In the genomic region with DNA sequence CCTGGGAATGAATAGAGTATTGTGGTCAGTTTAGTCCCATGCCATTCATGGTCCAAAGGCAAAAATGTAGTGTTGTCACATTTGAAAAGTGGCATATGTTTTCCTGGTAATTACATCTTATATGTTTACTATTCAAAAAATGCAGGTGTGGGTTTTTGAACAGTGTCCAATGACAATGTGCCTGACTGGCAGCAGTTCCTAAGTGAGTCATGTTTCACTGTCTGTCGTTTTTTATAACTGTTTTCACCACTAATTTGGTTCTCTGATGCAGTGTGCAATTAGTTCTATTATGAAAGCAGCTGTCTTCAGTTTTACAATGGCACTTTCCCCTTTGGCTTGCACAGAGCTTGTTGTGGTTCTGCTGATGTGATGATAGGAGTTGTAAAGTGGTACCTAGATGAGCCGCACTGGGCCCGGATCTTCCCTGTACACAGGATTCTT, we compare ENCODE assay signal across 16 cellular contexts.
DNase-seq lines count a peak whose midpoint lies in the region; ATAC-seq and TF ChIP-seq lines count a peak whose summit lies in the region.
"Had no signal": no experiment of that assay in that cellular context is flagged by ENCODE, and none has a peak within 500 bp of the region (broad histone marks: within the 10 kb centered on the region; RNA-seq: fewer than 3 reads in every experiment).

No MANE protein-coding gene starts in this region.

- H2AFZ ChIP-seq in neural progenitor cell (replicated peaks) (no peak overlapping the region), MM.1S (ENCODE audit: low read length) (no peak overlapping the region)

- H3K9me3 ChIP-seq in RWPE2 (ENCODE audit: severe bottlenecking) (no peaks in the 10 kb centered on the region), neural progenitor cell (ENCODE audit: low read depth) (no peaks in the 10 kb centered on the region), MM.1S (replicated peaks; ENCODE audit: insufficient read depth, low read length) (no peaks in the 10 kb centered on the region)
- H3K9me3 ChIP-seq: MG63, neutrophil, thoracic aorta had no signal

- no peak overlapping the region for H3K4me2 ChIP-seq in neural progenitor cell
- H3K4me2 ChIP-seq in MM.1S (ENCODE audit: low read depth, low read length) = no peak overlapping the region

- H3K27ac ChIP-seq in RWPE2 (ENCODE audit: poor library complexity, severe bottlenecking) (peak overlapping the region; percentile 25), neural progenitor cell (no peak overlapping the region), MM.1S (ENCODE audit: low read length) (no peak overlapping the region)
- H3K27ac ChIP-seq: neutrophil, thoracic aorta had no signal

- no peaks in the 10 kb centered on the region for H3K9me2 ChIP-seq in MM.1S (replicated peaks; ENCODE audit: insufficient read depth, low read length)

- H3K27ac Mint-ChIP-seq in neural progenitor cell = no peak overlapping the region
- H3K27ac Mint-ChIP-seq: activated CD8-positive, alpha-beta T cell treated with anti-CD3 and anti-CD28 coated beads, Interleukin-2, amount 10 ng/mL, durations not matched to agents 7 days and 5 days had no signal

- H3K36me3 Mint-ChIP-seq in neural progenitor cell = no peaks in the 10 kb centered on the region

- H3K27me3 ChIP-seq in RWPE2 (ENCODE audit: insufficient read depth, poor library complexity, severe bottlenecking) = no peaks in the 10 kb centered on the region
- no peaks in the 10 kb centered on the region for H3K27me3 ChIP-seq in neural progenitor cell
- H3K27me3 ChIP-seq in MM.1S (replicated peaks; ENCODE audit: insufficient read depth, low read length) = no peaks in the 10 kb centered on the region
- H3K27me3 ChIP-seq: MG63, neutrophil had no signal

- TF ChIP-seq CTCF in RWPE2 (IDR thresholded peaks at IDR 0.05; ENCODE audit: poor library complexity, severe bottlenecking) (no peak), neural progenitor cell (IDR thresholded peaks at IDR 0.05) (no peak), MM.1S (IDR thresholded peaks at IDR 0.05; ENCODE audit: low read length) (no peak)

- no peaks in the 10 kb centered on the region for H3K36me3 ChIP-seq in RWPE2 (ENCODE audit: low read depth)
- H3K36me3 ChIP-seq in neural progenitor cell = no peaks in the 10 kb centered on the region
- H3K36me3 ChIP-seq in MM.1S (replicated peaks; ENCODE audit: insufficient read depth, low read length) = no peaks in the 10 kb centered on the region
- H3K36me3 ChIP-seq: MG63, neutrophil, thoracic aorta had no signal

- no peak overlapping the region for H3K4me3 Mint-ChIP-seq in neural progenitor cell
- H3K4me3 Mint-ChIP-seq: activated CD8-positive, alpha-beta T cell treated with anti-CD3 and anti-CD28 coated beads, Interleukin-2, amount 10 ng/mL, durations not matched to agents 7 days and 5 days had no signal

- H3K4me1 ChIP-seq in RWPE2 (ENCODE audit: insufficient read depth, poor library complexity, severe bottlenecking) = peaks cover 30% of the 10 kb centered on the region
- H3K4me1 ChIP-seq in neural progenitor cell = peaks cover 28% of the 10 kb centered on the region
- H3K4me1 ChIP-seq in MM.1S (ENCODE audit: low read length) = no peaks in the 10 kb centered on the region

- peak; percentile 39 for ATAC-seq in RWPE2 (ENCODE audit: low read depth)
- no peak for ATAC-seq in GM21526 (IDR thresholded peaks at IDR 0.05; ENCODE audit: low FRiP score, unreplicated experiment)
- no peak for ATAC-seq in HG03354 (IDR thresholded peaks at IDR 0.05; ENCODE audit: poor library complexity, severe bottlenecking, unreplicated experiment)
- ATAC-seq: activated CD8-positive, alpha-beta T cell treated with anti-CD3 and anti-CD28 coated beads, Interleukin-2, amount 10 ng/mL, durations not matched to agents 7 days and 5 days; Right ventricle myocardium inferior had no signal

- peaks cover 4% of the 10 kb centered on the region for H3K27me3 Mint-ChIP-seq in neural progenitor cell (ENCODE audit: insufficient read depth, low read depth)

- H4K20me1 ChIP-seq in neural progenitor cell (ENCODE audit: low read depth) (no peaks in the 10 kb centered on the region), MM.1S (ENCODE audit: insufficient read depth, low read length) (no peaks in the 10 kb centered on the region)

- peak; percentile 74 for DNase-seq in NCI-H1092 (lab: John Stamatoyannopoulos, UW)
- DNase-seq in NCI-H2171 (lab: John Stamatoyannopoulos, UW) = peak; percentile 69
- DNase-seq in RWPE2 (ENCODE audit: low spot score) = no peak
- peak; percentile 4 for DNase-seq in renal cortical epithelial cell (ENCODE audit: low read depth)
- DNase-seq in neural progenitor cell (ENCODE audit: low spot score) = no peak
- DNase-seq in MM.1S = no peak
- DNase-seq: activated CD8-positive, alpha-beta T cell treated with anti-CD3 and anti-CD28 coated beads, Interleukin-2, amount 10 ng/mL, durations not matched to agents 7 days and 5 days; Calu3; cerebellar nuclear complex; MG63; small intestine had no signal

- H3K4me3 ChIP-seq in RWPE2 (ENCODE audit: severe bottlenecking) (no peak overlapping the region), neural progenitor cell (no peak overlapping the region), MM.1S (ENCODE audit: low read length) (no peak overlapping the region)
- H3K4me3 ChIP-seq: MG63, thoracic aorta had no signal

- no peaks in the 10 kb centered on the region for H3K4me1 Mint-ChIP-seq in neural progenitor cell

- H3K9ac ChIP-seq in neural progenitor cell (no peak overlapping the region), MM.1S (ENCODE audit: low read length) (no peak overlapping the region)

- H3K9me3 Mint-ChIP-seq in neural progenitor cell = no peaks in the 10 kb centered on the region

- H3F3A ChIP-seq in neural progenitor cell (ENCODE audit: low read depth) (no peaks in the 10 kb centered on the region), MM.1S (ENCODE audit: insufficient read depth, low read length) (no peaks in the 10 kb centered on the region)

- no peaks in the 10 kb centered on the region for H3K79me2 ChIP-seq in neural progenitor cell (ENCODE audit: low read depth)
- no peaks in the 10 kb centered on the region for H3K79me2 ChIP-seq in MM.1S (ENCODE audit: low read length)

Comparison
In these comparisons a context has a peak if more than half of its experiments do, and no peak if none do; other contexts are left out.
1. DNase-seq: peak in NCI-H1092 (single experiment), NCI-H2171 (single experiment) and renal cortical epithelial cell (single experiment); none in RWPE2 (single experiment), neural progenitor cell (single experiment) and MM.1S (single experiment).